Comparison of ENCODE assay signal across 1 cellular context in the genomic region with DNA sequence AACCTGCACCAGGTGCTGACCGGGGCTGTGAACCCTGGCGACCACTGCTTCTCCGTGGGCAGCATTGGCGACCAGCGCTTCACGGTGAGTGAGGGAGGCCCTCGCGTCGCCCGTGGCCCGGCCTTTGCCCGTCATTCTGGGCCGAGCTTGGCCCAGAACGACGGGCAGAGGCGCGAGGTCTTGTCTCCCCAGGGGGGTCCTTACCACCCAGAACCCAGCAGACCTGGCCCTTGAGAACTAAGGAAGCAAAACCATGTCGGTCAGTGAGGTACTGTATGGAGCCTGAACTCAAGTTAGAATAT.
TF ChIP-seq lines count a peak whose summit lies in the region.

No MANE protein-coding gene starts in this region.

TF ChIP-seq in GM23338, 12 proteins besides CTCF, POLR2A, EP300 and RAD21 (continued from another document):
- TF ChIP-seq, protein P1, sequence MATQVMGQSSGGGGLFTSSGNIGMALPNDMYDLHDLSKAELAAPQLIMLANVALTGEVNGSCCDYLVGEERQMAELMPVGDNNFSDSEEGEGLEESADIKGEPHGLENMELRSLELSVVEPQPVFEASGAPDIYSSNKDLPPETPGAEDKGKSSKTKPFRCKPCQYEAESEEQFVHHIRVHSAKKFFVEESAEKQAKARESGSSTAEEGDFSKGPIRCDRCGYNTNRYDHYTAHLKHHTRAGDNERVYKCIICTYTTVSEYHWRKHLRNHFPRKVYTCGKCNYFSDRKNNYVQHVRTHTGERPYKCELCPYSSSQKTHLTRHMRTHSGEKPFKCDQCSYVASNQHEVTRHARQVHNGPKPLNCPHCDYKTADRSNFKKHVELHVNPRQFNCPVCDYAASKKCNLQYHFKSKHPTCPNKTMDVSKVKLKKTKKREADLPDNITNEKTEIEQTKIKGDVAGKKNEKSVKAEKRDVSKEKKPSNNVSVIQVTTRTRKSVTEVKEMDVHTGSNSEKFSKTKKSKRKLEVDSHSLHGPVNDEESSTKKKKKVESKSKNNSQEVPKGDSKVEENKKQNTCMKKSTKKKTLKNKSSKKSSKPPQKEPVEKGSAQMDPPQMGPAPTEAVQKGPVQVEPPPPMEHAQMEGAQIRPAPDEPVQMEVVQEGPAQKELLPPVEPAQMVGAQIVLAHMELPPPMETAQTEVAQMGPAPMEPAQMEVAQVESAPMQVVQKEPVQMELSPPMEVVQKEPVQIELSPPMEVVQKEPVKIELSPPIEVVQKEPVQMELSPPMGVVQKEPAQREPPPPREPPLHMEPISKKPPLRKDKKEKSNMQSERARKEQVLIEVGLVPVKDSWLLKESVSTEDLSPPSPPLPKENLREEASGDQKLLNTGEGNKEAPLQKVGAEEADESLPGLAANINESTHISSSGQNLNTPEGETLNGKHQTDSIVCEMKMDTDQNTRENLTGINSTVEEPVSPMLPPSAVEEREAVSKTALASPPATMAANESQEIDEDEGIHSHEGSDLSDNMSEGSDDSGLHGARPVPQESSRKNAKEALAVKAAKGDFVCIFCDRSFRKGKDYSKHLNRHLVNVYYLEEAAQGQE (IDR thresholded peaks at IDR 0.05; ENCODE audit: unreplicated experiment) = no peak
- TF ChIP-seq ZNF114 (CRISPR knock-in tag; IDR thresholded peaks at IDR 0.05) (no peak), JUNB (IDR thresholded peaks at IDR 0.05; ENCODE audit: unreplicated experiment) (no peak), ZNF331 (CRISPR knock-in tag; IDR thresholded peaks at IDR 0.05; ENCODE audit: low read depth) (no peak), EZH2phosphoT487 (IDR thresholded peaks at IDR 0.05; ENCODE audit: unreplicated experiment) (no peak), CREB1 (CRISPR knock-in tag; IDR thresholded peaks at IDR 0.05; ENCODE audit: low read depth) (no peak), NANOG (IDR thresholded peaks at IDR 0.05; ENCODE audit: borderline replicate concordance) (no peak), STAT1 (IDR thresholded peaks at IDR 0.05; ENCODE audit: unreplicated experiment) (no peak), EZH2 (IDR thresholded peaks at IDR 0.05; ENCODE audit: low read depth, unreplicated experiment) (no peak)
- TF ChIP-seq, protein P2, sequence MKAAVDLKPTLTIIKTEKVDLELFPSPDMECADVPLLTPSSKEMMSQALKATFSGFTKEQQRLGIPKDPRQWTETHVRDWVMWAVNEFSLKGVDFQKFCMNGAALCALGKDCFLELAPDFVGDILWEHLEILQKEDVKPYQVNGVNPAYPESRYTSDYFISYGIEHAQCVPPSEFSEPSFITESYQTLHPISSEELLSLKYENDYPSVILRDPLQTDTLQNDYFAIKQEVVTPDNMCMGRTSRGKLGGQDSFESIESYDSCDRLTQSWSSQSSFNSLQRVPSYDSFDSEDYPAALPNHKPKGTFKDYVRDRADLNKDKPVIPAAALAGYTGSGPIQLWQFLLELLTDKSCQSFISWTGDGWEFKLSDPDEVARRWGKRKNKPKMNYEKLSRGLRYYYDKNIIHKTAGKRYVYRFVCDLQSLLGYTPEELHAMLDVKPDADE (IDR thresholded peaks at IDR 0.05) = no peak
- TF ChIP-seq, protein P3, sequence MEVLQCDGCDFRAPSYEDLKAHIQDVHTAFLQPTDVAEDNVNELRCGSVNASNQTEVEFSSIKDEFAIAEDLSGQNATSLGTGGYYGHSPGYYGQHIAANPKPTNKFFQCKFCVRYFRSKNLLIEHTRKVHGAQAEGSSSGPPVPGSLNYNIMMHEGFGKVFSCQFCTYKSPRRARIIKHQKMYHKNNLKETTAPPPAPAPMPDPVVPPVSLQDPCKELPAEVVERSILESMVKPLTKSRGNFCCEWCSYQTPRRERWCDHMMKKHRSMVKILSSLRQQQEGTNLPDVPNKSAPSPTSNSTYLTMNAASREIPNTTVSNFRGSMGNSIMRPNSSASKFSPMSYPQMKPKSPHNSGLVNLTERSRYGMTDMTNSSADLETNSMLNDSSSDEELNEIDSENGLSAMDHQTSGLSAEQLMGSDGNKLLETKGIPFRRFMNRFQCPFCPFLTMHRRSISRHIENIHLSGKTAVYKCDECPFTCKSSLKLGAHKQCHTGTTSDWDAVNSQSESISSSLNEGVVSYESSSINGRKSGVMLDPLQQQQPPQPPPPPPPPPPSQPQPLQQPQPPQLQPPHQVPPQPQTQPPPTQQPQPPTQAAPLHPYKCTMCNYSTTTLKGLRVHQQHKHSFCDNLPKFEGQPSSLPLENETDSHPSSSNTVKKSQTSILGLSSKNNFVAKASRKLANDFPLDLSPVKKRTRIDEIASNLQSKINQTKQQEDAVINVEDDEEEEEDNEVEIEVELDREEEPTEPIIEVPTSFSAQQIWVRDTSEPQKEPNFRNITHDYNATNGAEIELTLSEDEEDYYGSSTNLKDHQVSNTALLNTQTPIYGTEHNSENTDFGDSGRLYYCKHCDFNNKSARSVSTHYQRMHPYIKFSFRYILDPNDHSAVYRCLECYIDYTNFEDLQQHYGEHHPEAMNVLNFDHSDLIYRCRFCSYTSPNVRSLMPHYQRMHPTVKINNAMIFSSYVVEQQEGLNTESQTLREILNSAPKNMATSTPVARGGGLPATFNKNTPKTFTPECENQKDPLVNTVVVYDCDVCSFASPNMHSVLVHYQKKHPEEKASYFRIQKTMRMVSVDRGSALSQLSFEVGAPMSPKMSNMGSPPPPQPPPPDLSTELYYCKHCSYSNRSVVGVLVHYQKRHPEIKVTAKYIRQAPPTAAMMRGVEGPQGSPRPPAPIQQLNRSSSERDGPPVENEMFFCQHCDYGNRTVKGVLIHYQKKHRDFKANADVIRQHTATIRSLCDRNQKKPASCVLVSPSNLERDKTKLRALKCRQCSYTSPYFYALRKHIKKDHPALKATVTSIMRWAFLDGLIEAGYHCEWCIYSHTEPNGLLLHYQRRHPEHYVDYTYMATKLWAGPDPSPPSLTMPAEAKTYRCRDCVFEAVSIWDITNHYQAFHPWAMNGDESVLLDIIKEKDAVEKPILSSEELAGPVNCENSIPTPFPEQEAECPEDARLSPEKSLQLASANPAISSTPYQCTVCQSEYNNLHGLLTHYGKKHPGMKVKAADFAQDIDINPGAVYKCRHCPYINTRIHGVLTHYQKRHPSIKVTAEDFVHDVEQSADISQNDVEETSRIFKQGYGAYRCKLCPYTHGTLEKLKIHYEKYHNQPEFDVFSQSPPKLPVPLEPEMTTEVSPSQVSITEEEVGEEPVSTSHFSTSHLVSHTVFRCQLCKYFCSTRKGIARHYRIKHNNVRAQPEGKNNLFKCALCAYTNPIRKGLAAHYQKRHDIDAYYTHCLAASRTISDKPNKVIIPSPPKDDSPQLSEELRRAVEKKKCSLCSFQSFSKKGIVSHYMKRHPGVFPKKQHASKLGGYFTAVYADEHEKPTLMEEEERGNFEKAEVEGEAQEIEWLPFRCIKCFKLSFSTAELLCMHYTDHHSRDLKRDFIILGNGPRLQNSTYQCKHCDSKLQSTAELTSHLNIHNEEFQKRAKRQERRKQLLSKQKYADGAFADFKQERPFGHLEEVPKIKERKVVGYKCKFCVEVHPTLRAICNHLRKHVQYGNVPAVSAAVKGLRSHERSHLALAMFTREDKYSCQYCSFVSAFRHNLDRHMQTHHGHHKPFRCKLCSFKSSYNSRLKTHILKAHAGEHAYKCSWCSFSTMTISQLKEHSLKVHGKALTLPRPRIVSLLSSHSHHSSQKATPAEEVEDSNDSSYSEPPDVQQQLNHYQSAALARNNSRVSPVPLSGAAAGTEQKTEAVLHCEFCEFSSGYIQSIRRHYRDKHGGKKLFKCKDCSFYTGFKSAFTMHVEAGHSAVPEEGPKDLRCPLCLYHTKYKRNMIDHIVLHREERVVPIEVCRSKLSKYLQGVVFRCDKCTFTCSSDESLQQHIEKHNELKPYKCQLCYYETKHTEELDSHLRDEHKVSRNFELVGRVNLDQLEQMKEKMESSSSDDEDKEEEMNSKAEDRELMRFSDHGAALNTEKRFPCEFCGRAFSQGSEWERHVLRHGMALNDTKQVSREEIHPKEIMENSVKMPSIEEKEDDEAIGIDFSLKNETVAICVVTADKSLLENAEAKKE (CRISPR knock-in tag; IDR thresholded peaks at IDR 0.05) = no peak
